In genomic region chr11:19349340-19350025, GRCh38 we compare ENCODE assay signal across 26 cellular contexts.
DNase-seq lines count a peak whose midpoint lies in the region; ATAC-seq, FAIRE-seq and TF ChIP-seq lines count a peak whose summit lies in the region.
"Had no signal": no experiment of that assay in that cellular context is flagged by ENCODE, and none has a peak within 500 bp of the region (broad histone marks: within the 10 kb centered on the region; RNA-seq: fewer than 3 reads in every experiment).

No MANE protein-coding gene starts in this region.

- H3K79me2 ChIP-seq in HepG2 (ENCODE audit: insufficient read depth, low read length), result no peaks in the 10 kb centered on the region
- H3K79me2 ChIP-seq in K562 (ENCODE audit: control insufficient read depth, insufficient read depth, low read length), result no peaks in the 10 kb centered on the region
- H3K79me2 ChIP-seq: hepatocyte had no signal

- no peak overlapping the region for H3K9ac ChIP-seq in HepG2 (ENCODE audit: insufficient read depth, low read depth, low read length)
- no peak overlapping the region for H3K9ac ChIP-seq in K562 (ENCODE audit: insufficient read depth in 1 of 2, low read depth in 2 of 2, low read length in 2 of 2)

- no peak overlapping the region for H3K4me3 Mint-ChIP-seq in T-helper 2 cell treated with Interferon-gamma antibody and Interleukin-4, amounts not matched to agents 5 μg/mL and 100 μg/mL, for 36 hours
- H3K4me3 Mint-ChIP-seq: naive thymus-derived CD8-positive, alpha-beta T cell; T-helper 17 cell had no signal

- H3K27ac Mint-ChIP-seq in T-helper 2 cell treated with Interferon-gamma antibody and Interleukin-4, amounts not matched to agents 5 μg/mL and 100 μg/mL, for 36 hours, result no peak overlapping the region
- H3K27ac Mint-ChIP-seq: naive thymus-derived CD8-positive, alpha-beta T cell; T-helper 17 cell had no signal

- DNase-seq in HepG2 (ENCODE audit: low spot score) (no peak), right lobe of liver (no peak), K562 (ENCODE audit: extremely low read depth in 1 of 4, low spot score in 3 of 4) (no peak), midbrain (lab: John Stamatoyannopoulos, UW) (peak; percentile 53), vagina (ENCODE audit: extremely low spot score in 2 of 2) (no peak), NCI-H446 treated with DMSO at 0.1 percent for 48 hours (lab: John Stamatoyannopoulos, UW) (no peak)
- no peak for DNase-seq in T-helper 2 cell treated with Interferon-gamma antibody and Interleukin-4, amounts not matched to agents 5 μg/mL and 100 μg/mL, for 36 hours (ENCODE audit: low spot score)
- DNase-seq: ACHN; activated CD4-positive, alpha-beta T cell treated with anti-CD3 and anti-CD28 coated beads, Interleukin-2, amount 50 U/mL, for 4 hours; activated gamma-delta T cell treated with Interleukin-2 at 50 U/mL for 16 hours; DMS153; HCEC 1CT; IMR-90; islet precursor cell; naive thymus-derived CD8-positive, alpha-beta T cell; NCI-H2081; stimulated activated CD8-positive, alpha-beta memory T cell treated with anti-CD3 and anti-CD28 coated beads, Interleukin-4, amount 100 ng/mL, for 48 hours; T-helper 17 cell; WERI-Rb-1 had no signal

- CTCF ChIA-PET in HepG2 (lab: Yijun Ruan, JAX; ENCODE audit: low intra/inter-chr PET ratio, low total read pairs) (no interaction called here), K562 (lab: Yijun Ruan, JAX; ENCODE audit: low intra/inter-chr PET ratio) (no interaction called here)

- intact Hi-C loops in HepG2 (cut with micrococcal nuclease; ENCODE audit: unreplicated experiment) (no loop called here), right lobe of liver (cut with DNase I) (no loop called here), K562 (cut with micrococcal nuclease) (no loop called here), vagina (cut with DNase I) (no loop called here)

- no peak overlapping the region for H3K4me3 ChIP-seq in HepG2 (replicated peaks in 1 of 3; ENCODE audit: insufficient read depth in 1 of 3, low read depth in 2 of 3, low read length in 3 of 3)
- no peak overlapping the region for H3K4me3 ChIP-seq in right lobe of liver
- H3K4me3 ChIP-seq in K562, result no peak overlapping the region
- no peak overlapping the region for H3K4me3 ChIP-seq in vagina
- H3K4me3 ChIP-seq: hepatocyte, lung had no signal

- H4K20me1 ChIP-seq in HepG2 (ENCODE audit: insufficient read depth, low read length) (no peaks in the 10 kb centered on the region), K562 (replicated peaks; ENCODE audit: control insufficient read depth, insufficient read depth, low read length) (0 out of 2 replicates have a peak, but pooled peaks cover 4% of the 10 kb centered on the region)

- peaks cover 3% of the 10 kb centered on the region for H3K36me3 Mint-ChIP-seq in T-helper 2 cell treated with Interferon-gamma antibody and Interleukin-4, amounts not matched to agents 5 μg/mL and 100 μg/mL, for 36 hours (ENCODE audit: low read depth)
- H3K36me3 Mint-ChIP-seq: CD14-positive monocyte had no signal

- no peaks in the 10 kb centered on the region for H3K9me3 Mint-ChIP-seq in T-helper 2 cell treated with Interferon-gamma antibody and Interleukin-4, amounts not matched to agents 5 μg/mL and 100 μg/mL, for 36 hours
- H3K9me3 Mint-ChIP-seq: naive thymus-derived CD8-positive, alpha-beta T cell had no signal

- H2AFZ ChIP-seq in HepG2 (ENCODE audit: low read length) (no peak overlapping the region), K562 (ENCODE audit: low read depth, low read length) (no peak overlapping the region)
- H2AFZ ChIP-seq: hepatocyte had no signal

- H3K27me3 Mint-ChIP-seq in T-helper 2 cell treated with Interferon-gamma antibody and Interleukin-4, amounts not matched to agents 5 μg/mL and 100 μg/mL, for 36 hours (ENCODE audit: low read depth), result peaks cover 54% of the 10 kb centered on the region

- H3K4me1 ChIP-seq in HepG2 (ENCODE audit: insufficient read depth, low read length) (no peaks in the 10 kb centered on the region), right lobe of liver (peaks cover 0 to 25% (median 5%) of the 10 kb centered on the region in 4 donors), K562 (replicated peaks in 1 of 2; ENCODE audit: control insufficient read depth in 2 of 2, insufficient read depth in 2 of 2, low read length in 2 of 2) (peaks cover 0 to 12% of the 10 kb centered on the region in 2 experiments; a peak in 1 of 5 replicates), vagina (peaks cover 22% of the 10 kb centered on the region)

- H3K27ac ChIP-seq in HepG2 (ENCODE audit: extremely low read length, insufficient read depth, low read length), result no peak overlapping the region
- no peak overlapping the region for H3K27ac ChIP-seq in right lobe of liver
- no peak overlapping the region for H3K27ac ChIP-seq in K562 (ENCODE audit: extremely low read depth, low read depth, low read length)
- no peak overlapping the region for H3K27ac ChIP-seq in vagina
- H3K27ac ChIP-seq: hepatocyte, WERI-Rb-1 had no signal

- no peaks in the 10 kb centered on the region for H3K9me1 ChIP-seq in K562 (ENCODE audit: control insufficient read depth, insufficient read depth, low read length)

- WGBS in HepG2 (ENCODE audit: low lambda C conversion rate), result 36% methylated on average over 13 of the region's 17 CpGs
- 57% methylated on average over 17 of the region's 17 CpGs for WGBS in right lobe of liver (ENCODE audit: insufficient coverage, low coverage, low lambda C conversion rate, missing lambda C conversion rate)
- 3% methylated on average over 17 of the region's 17 CpGs for WGBS in K562 (ENCODE audit: insufficient coverage, low coverage, missing lambda C conversion rate)

- no peaks in the 10 kb centered on the region for H3K9me3 ChIP-seq in HepG2 (ENCODE audit: low read length)
- H3K9me3 ChIP-seq in right lobe of liver, result no peaks in the 10 kb centered on the region
- no peaks in the 10 kb centered on the region for H3K9me3 ChIP-seq in K562 (replicated peaks; ENCODE audit: control insufficient read depth, insufficient read depth, low read depth, low read length)
- no peaks in the 10 kb centered on the region for H3K9me3 ChIP-seq in vagina

- BruUV-seq in HepG2 (replicated peaks; lab: Mats Ljungman, UMichigan), result no TSS peak
- BruUV-seq in K562 (replicated peaks; lab: Mats Ljungman, UMichigan), result no TSS peak

- FAIRE-seq in HepG2 (lab: Jason Lieb, UNC) (no peak), K562 (lab: Jason Lieb, UNC) (no peak)
- FAIRE-seq: colon, GM12892, urothelium cell line had no signal

- POLR2A ChIA-PET in HepG2 (lab: Yijun Ruan, JAX), result no interaction called here
- POLR2A ChIA-PET in K562 (lab: Yijun Ruan, JAX), result no interaction called here

- no peak for ATAC-seq in HepG2
- ATAC-seq in right lobe of liver, result no peak
- ATAC-seq in K562, result no peak
- no peak for ATAC-seq in HG02759 (IDR thresholded peaks at IDR 0.05; ENCODE audit: unreplicated experiment)
- ATAC-seq: naive thymus-derived CD8-positive, alpha-beta T cell; T-helper 17 cell had no signal

- peaks cover 5% of the 10 kb centered on the region for H3K4me1 Mint-ChIP-seq in T-helper 2 cell treated with Interferon-gamma antibody and Interleukin-4, amounts not matched to agents 5 μg/mL and 100 μg/mL, for 36 hours (ENCODE audit: low read depth)
- H3K4me1 Mint-ChIP-seq: CD14-positive monocyte had no signal

- H3K27me3 ChIP-seq in HepG2 (ENCODE audit: control insufficient read depth in 1 of 2, insufficient read depth in 2 of 2, low read length in 2 of 2) (peaks cover 2 to 35% of the 10 kb centered on the region in 2 experiments; a peak in 3 of 5 replicates), right lobe of liver (no peaks in the 10 kb centered on the region), K562 (ENCODE audit: control insufficient read depth in 2 of 2, insufficient read depth in 2 of 2, low read length in 2 of 2) (peaks cover 39 to 56% of the 10 kb centered on the region in 2 experiments), vagina (no peaks in the 10 kb centered on the region)

- no peak for TF ChIP-seq EP300 in HepG2 (IDR thresholded peaks at IDR 0.05; ENCODE audit: low read depth in 2 of 2, low read length in 2 of 2)
- no peak for TF ChIP-seq EP300 in HepG2 (CRISPR knock-in tag; IDR thresholded peaks at IDR 0.05; ENCODE audit: borderline replicate concordance)
- no peak for TF ChIP-seq EP300 in K562 (IDR thresholded peaks at IDR 0.05; ENCODE audit: low read length)

- TF ChIP-seq POLR2A in HepG2 (IDR thresholded peaks at IDR 0.05; ENCODE audit: insufficient read depth in 1 of 2, low read depth in 2 of 2, low read length in 2 of 2), result no peak
- TF ChIP-seq POLR2A in right lobe of liver (IDR thresholded peaks at IDR 0.05), result no peak
- no peak for TF ChIP-seq POLR2A in K562 (conservative IDR thresholded peaks at IDR 0.05)
- TF ChIP-seq POLR2A in vagina (IDR thresholded peaks at IDR 0.05), result no peak

- H3K4me2 ChIP-seq in HepG2 (ENCODE audit: low read depth, low read length) (no peak overlapping the region), K562 (ENCODE audit: insufficient read depth, low read length) (no peak overlapping the region)
- H3K4me2 ChIP-seq: hepatocyte had no signal

- in situ Hi-C loops in HepG2 (cut with HindIII; ENCODE audit: extremely low pct_ligation_motif_present, low pct_unique_long_range_greater_than_20kb) (no loop called here), K562 (cut with MboI) (no loop called here)

- TF ChIP-seq RAD21 in HepG2 (CRISPR knock-in tag; IDR thresholded peaks at IDR 0.05) (no peak), K562 (CRISPR knock-in tag; conservative IDR thresholded peaks at IDR 0.05 in 1 of 2, IDR thresholded peaks at IDR 0.05 in 1 of 2) (no peak)

- H3K36me3 ChIP-seq in HepG2 (replicated peaks in 1 of 2; ENCODE audit: control insufficient read depth in 1 of 2, insufficient read depth in 2 of 2, low read length in 2 of 2) (no peaks in the 10 kb centered on the region), right lobe of liver (no peaks in the 10 kb centered on the region), K562 (ENCODE audit: control insufficient read depth, insufficient read depth, low read length) (no peaks in the 10 kb centered on the region), vagina (no peaks in the 10 kb centered on the region)
- H3K36me3 ChIP-seq: WERI-Rb-1 had no signal

- no peak for TF ChIP-seq CTCF in HepG2 (CRISPR knock-in tag; IDR thresholded peaks at IDR 0.05)
- TF ChIP-seq CTCF in right lobe of liver (IDR thresholded peaks at IDR 0.05), result no peak
- TF ChIP-seq CTCF in K562 (IDR thresholded peaks at IDR 0.05 in 2 of 3, conservative IDR thresholded peaks at IDR 0.05 in 1 of 3; ENCODE audit: insufficient read depth in 2 of 3, low read depth in 1 of 3, low read length in 3 of 3), result no peak
- no peak for TF ChIP-seq CTCF in vagina (IDR thresholded peaks at IDR 0.05)

TF ChIP-seq in K562, 482 proteins besides CTCF, POLR2A, EP300 and RAD21:
- TF ChIP-seq ZNF311 (CRISPR knock-in tag; IDR thresholded peaks at IDR 0.05) (no peak), CREM (IDR thresholded peaks at IDR 0.05; ENCODE audit: low read depth) (0 out of 2 replicates have a peak, but pooled peaks have one; percentile 11)

Comparison
In these comparisons a context has a peak if more than half of its experiments do, and no peak if none do; other contexts are left out.
1. Of the 241 proteins assayed by ChIP-seq in both HepG2 and K562: peak only in HepG2: none; only in K562: CREM; in both: none; in neither: 239; mixed calls (peak in some experiments, not most) for 1.